Comparison of ENCODE assay signal across 9 cellular contexts in the genomic region with DNA sequence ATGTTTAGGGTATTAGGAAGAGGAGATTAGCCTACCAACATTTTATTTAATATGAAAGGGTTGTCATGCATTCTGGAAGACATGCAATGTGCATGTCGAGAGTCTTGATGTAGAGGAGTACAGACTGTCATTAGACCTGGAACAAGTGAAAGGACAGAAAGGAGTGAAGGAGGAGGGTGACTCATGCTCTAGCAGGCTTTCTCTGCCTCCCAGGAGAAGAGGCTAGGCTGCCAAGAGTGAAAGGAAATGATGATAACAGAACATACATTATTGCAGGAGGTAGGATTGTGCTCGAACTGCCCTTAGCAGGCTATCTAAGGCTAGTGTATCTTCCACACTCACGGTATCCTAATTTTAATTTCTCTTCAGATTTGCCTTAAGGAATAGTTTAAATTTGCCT.
DNase-seq lines count a peak whose midpoint lies in the region; ATAC-seq, FAIRE-seq and TF ChIP-seq lines count a peak whose summit lies in the region.
"Had no signal": no experiment of that assay in that cellular context is flagged by ENCODE, and none has a peak within 500 bp of the region (broad histone marks: within the 10 kb centered on the region; RNA-seq: fewer than 3 reads in every experiment).

No MANE protein-coding gene starts in this region.

- H3K4me2 ChIP-seq in endothelial cell of umbilical vein (ENCODE audit: insufficient read depth, low read length): no peak overlapping the region
- no peak overlapping the region for H3K4me2 ChIP-seq in H9 (ENCODE audit: insufficient read depth, insufficient read length, low read length)

- no CpG with 5 or more reads among the region's 3 CpGs for WGBS in H9 (ENCODE audit: extremely low coverage, insufficient read length, low lambda C conversion rate)

- no peak overlapping the region for H2AFZ ChIP-seq in endothelial cell of umbilical vein (ENCODE audit: low read depth, low read length)
- no peak overlapping the region for H2AFZ ChIP-seq in H9 (ENCODE audit: low read length)

- H4K8ac ChIP-seq in H9 (replicated peaks; ENCODE audit: insufficient read length, low read depth, low read length): no peak overlapping the region

- H3K4me1 ChIP-seq in endothelial cell of umbilical vein (ENCODE audit: control insufficient read depth, extremely low read depth, insufficient read depth, low read length) (no peaks in the 10 kb centered on the region), H9 (ENCODE audit: insufficient read depth, low read length) (no peaks in the 10 kb centered on the region)

- peak; percentile 58 for FAIRE-seq in endothelial cell of umbilical vein (lab: Jason Lieb, UNC)

- H4K20me1 ChIP-seq in endothelial cell of umbilical vein (replicated peaks; ENCODE audit: control insufficient read depth, extremely low read depth, insufficient read depth, low read length) (no peaks in the 10 kb centered on the region), H9 (ENCODE audit: control insufficient read depth, insufficient read depth, insufficient read length) (no peaks in the 10 kb centered on the region)

- no peak overlapping the region for H3K23ac ChIP-seq in H9 (ENCODE audit: insufficient read length, low read depth, low read length)

- TF ChIP-seq CTCF in endothelial cell of umbilical vein (IDR thresholded peaks at IDR 0.05; ENCODE audit: extremely low read depth in 1 of 2, insufficient read depth in 1 of 2, low read depth in 1 of 2, low read length in 2 of 2) (no peak), H9 (conservative IDR thresholded peaks at IDR 0.05) (no peak)

- H3K36me3 ChIP-seq in endothelial cell of umbilical vein (ENCODE audit: control insufficient read depth in 2 of 2, extremely low read depth in 1 of 2, insufficient read depth in 2 of 2, low read length in 2 of 2): no peaks in the 10 kb centered on the region

- H3K23me2 ChIP-seq in H9 (ENCODE audit: insufficient read length, low read depth, low read length, poor library complexity, severe bottlenecking): no peaks in the 10 kb centered on the region

- H3K4me3 Mint-ChIP-seq in stimulated activated effector memory CD8-positive, alpha-beta T cell treated with anti-CD3 and anti-CD28 coated beads, Interleukin-12 subunit alpha, Interleukin-12 subunit beta, amount 100 ng/mL, for 72 hours: no peak overlapping the region
- H3K4me3 Mint-ChIP-seq in H9: no peak overlapping the region

- TF ChIP-seq POLR2A in endothelial cell of umbilical vein (IDR thresholded peaks at IDR 0.05; ENCODE audit: low read depth, low read length): no peak
- no peak for TF ChIP-seq POLR2A in erythroblast (IDR thresholded peaks at IDR 0.05; ENCODE audit: low read length)

- no peak overlapping the region for H4K91ac ChIP-seq in H9 (ENCODE audit: insufficient read length, low read depth, low read length)

- no peak overlapping the region for H2AK5ac ChIP-seq in H9 (ENCODE audit: insufficient read length, low read length)

- H3K56ac ChIP-seq in H9 (ENCODE audit: insufficient read length, low read depth, low read length): no peak overlapping the region

- H3K27me3 ChIP-seq in endothelial cell of umbilical vein (ENCODE audit: control insufficient read depth in 2 of 2, insufficient read depth in 2 of 2, low read length in 2 of 2) (no peaks in the 10 kb centered on the region), H9 (ENCODE audit: insufficient read depth, low read length) (no peaks in the 10 kb centered on the region)

- peaks cover 43% of the 10 kb centered on the region for H3K4me1 Mint-ChIP-seq in stimulated activated effector memory CD8-positive, alpha-beta T cell treated with anti-CD3 and anti-CD28 coated beads, Interleukin-12 subunit alpha, Interleukin-12 subunit beta, amount 100 ng/mL, for 72 hours
- no peaks in the 10 kb centered on the region for H3K4me1 Mint-ChIP-seq in H9

- no peak overlapping the region for H2BK5ac ChIP-seq in H9 (ENCODE audit: insufficient read length, low read length)

- intact Hi-C loops in endothelial cell of umbilical vein (cut with micrococcal nuclease): no loop called here

- no peaks in the 10 kb centered on the region for H3K79me1 ChIP-seq in H9 (ENCODE audit: insufficient read depth, low read depth, low read length, poor library complexity, severe bottlenecking)

- H3K27ac ChIP-seq in endothelial cell of umbilical vein (ENCODE audit: insufficient read depth, low read depth, low read length) (no peak overlapping the region), H9 (ENCODE audit: insufficient read length, low read depth, low read length) (no peak overlapping the region)

- POLR2A ChIA-PET in endothelial cell of umbilical vein (lab: Charles Lee): no interaction called here

- no peaks in the 10 kb centered on the region for H3K79me2 ChIP-seq in endothelial cell of umbilical vein (ENCODE audit: control insufficient read depth, insufficient read depth, low read length)
- H3K79me2 ChIP-seq in H9 (ENCODE audit: insufficient read depth, low read length): no peaks in the 10 kb centered on the region

- H3K9ac ChIP-seq in endothelial cell of umbilical vein (replicated peaks; ENCODE audit: extremely low read depth, insufficient read depth, low read length) (no peak overlapping the region), H9 (ENCODE audit: extremely low read depth, insufficient read length, low read length) (no peak overlapping the region)

- dilution Hi-C loops in endothelial cell of umbilical vein (cut with MboI; ENCODE audit: extremely low pct_ligation_motif_present, low sequenced_read_pairs): no loop called here

- H3K14ac ChIP-seq in H9 (ENCODE audit: insufficient read depth, low read length): no peak overlapping the region

- CTCF ChIA-PET in endothelial cell of umbilical vein (lab: Charles Lee): no interaction called here

- H3K36me3 Mint-ChIP-seq in activated naive CD4-positive, alpha-beta T cell treated with anti-CD3 and anti-CD28 coated beads, Interleukin-2, amount 50 U/mL, for 72 hours: peaks cover 5% of the 10 kb centered on the region in 2 donors
- peaks cover 9% of the 10 kb centered on the region for H3K36me3 Mint-ChIP-seq in stimulated activated effector memory CD8-positive, alpha-beta T cell treated with anti-CD3 and anti-CD28 coated beads, Interleukin-12 subunit alpha, Interleukin-12 subunit beta, amount 100 ng/mL, for 72 hours
- no peaks in the 10 kb centered on the region for H3K36me3 Mint-ChIP-seq in H9 (ENCODE audit: insufficient read depth in 1 of 3, low read depth in 3 of 3)

- H3K27me3 Mint-ChIP-seq in H9 (ENCODE audit: low read depth): no peaks in the 10 kb centered on the region

- no peak overlapping the region for H2BK20ac ChIP-seq in H9 (ENCODE audit: low read depth, low read length, poor library complexity, severe bottlenecking)

- no TSS peak for BruUV-seq in endothelial cell of umbilical vein (replicated peaks; lab: Mats Ljungman, UMichigan)

- H3K9me3 Mint-ChIP-seq in activated naive CD4-positive, alpha-beta T cell treated with anti-CD3 and anti-CD28 coated beads, Interleukin-2, amount 50 U/mL, for 72 hours: no peaks in the 10 kb centered on the region
- H3K9me3 Mint-ChIP-seq in stimulated activated effector memory CD8-positive, alpha-beta T cell treated with anti-CD3 and anti-CD28 coated beads, Interleukin-12 subunit alpha, Interleukin-12 subunit beta, amount 100 ng/mL, for 72 hours: peaks cover 2% of the 10 kb centered on the region
- H3K9me3 Mint-ChIP-seq in H9: no peaks in the 10 kb centered on the region

- H4K5ac ChIP-seq in H9 (ENCODE audit: insufficient read length, low read depth, low read length): no peak overlapping the region

- H2BK15ac ChIP-seq in H9 (ENCODE audit: low read depth, low read length): no peak overlapping the region

- H2BK12ac ChIP-seq in H9 (ENCODE audit: insufficient read length, low read depth, low read length): no peak overlapping the region

- H3K18ac ChIP-seq in H9 (ENCODE audit: insufficient read length, low read depth, low read length): no peak overlapping the region

- no peak for DNase-seq in activated naive CD4-positive, alpha-beta T cell treated with anti-CD3 and anti-CD28 coated beads, Interleukin-2, amount 50 U/mL, for 72 hours (ENCODE audit: low spot score in 2 of 2)
- no peak for DNase-seq in activated naive CD4-positive, alpha-beta T cell treated with anti-CD3 and anti-CD28 coated beads, Interleukin-2, amount 50 U/mL, for 16 hours
- DNase-seq in NCI-H446 treated with DMSO at 0.1 percent for 48 hours (lab: John Stamatoyannopoulos, UW) (peak; percentile 25), endothelial cell of umbilical vein (ENCODE audit: low read depth, low spot score) (peak; percentile 79), SK-N-DZ (ENCODE audit: low spot score) (no peak), erythroblast (lab: John Stamatoyannopoulos, UW) (no peak), H9 (no peak)
- no peak for DNase-seq in stimulated activated effector memory CD8-positive, alpha-beta T cell treated with anti-CD3 and anti-CD28 coated beads, Interleukin-12 subunit alpha, Interleukin-12 subunit beta, amount 100 ng/mL, for 72 hours (ENCODE audit: low spot score in 2 of 2)
- DNase-seq: activated naive CD4-positive, alpha-beta T cell had no signal

- peak; percentile 57 to 64 for ATAC-seq in activated naive CD4-positive, alpha-beta T cell treated with anti-CD3 and anti-CD28 coated beads, Interleukin-2, amount 50 U/mL, for 72 hours
- peak; percentile 40 for ATAC-seq in stimulated activated effector memory CD8-positive, alpha-beta T cell treated with anti-CD3 and anti-CD28 coated beads, Interleukin-12 subunit alpha, Interleukin-12 subunit beta, amount 100 ng/mL, for 72 hours

- H3K9me1 ChIP-seq in endothelial cell of umbilical vein (replicated peaks; ENCODE audit: control insufficient read depth, extremely low read depth, insufficient read depth, low read length): no peaks in the 10 kb centered on the region

- H3T11ph ChIP-seq in H9 (ENCODE audit: low read length): no peak overlapping the region

- H3K4ac ChIP-seq in H9 (ENCODE audit: low read depth, low read length): no peak overlapping the region

- no peak overlapping the region for H2BK120ac ChIP-seq in H9 (ENCODE audit: low read depth, low read length, poor library complexity, severe bottlenecking)

- H3K4me3 ChIP-seq in endothelial cell of umbilical vein (replicated peaks in 1 of 3; ENCODE audit: insufficient read depth in 1 of 3, low read depth in 1 of 3, low read length in 3 of 3): no peak overlapping the region

- H3K9me3 ChIP-seq in endothelial cell of umbilical vein (replicated peaks; ENCODE audit: control insufficient read depth, insufficient read depth, low read length) (no peaks in the 10 kb centered on the region), H9 (ENCODE audit: control insufficient read depth, low read depth, low read length) (no peaks in the 10 kb centered on the region)

- H3K27ac Mint-ChIP-seq in activated naive CD4-positive, alpha-beta T cell treated with anti-CD3 and anti-CD28 coated beads, Interleukin-2, amount 50 U/mL, for 72 hours: no peak overlapping the region
- H3K27ac Mint-ChIP-seq in stimulated activated effector memory CD8-positive, alpha-beta T cell treated with anti-CD3 and anti-CD28 coated beads, Interleukin-12 subunit alpha, Interleukin-12 subunit beta, amount 100 ng/mL, for 72 hours: no peak overlapping the region
- no peak overlapping the region for H3K27ac Mint-ChIP-seq in H9

TF ChIP-seq in endothelial cell of umbilical vein, 7 proteins besides CTCF, POLR2A, EP300 and RAD21 (continues in another document):
- TF ChIP-seq EZH2 (IDR thresholded peaks at IDR 0.05; ENCODE audit: borderline replicate concordance, low read depth, low read length, severe bottlenecking): no peak
- TF ChIP-seq MYC (IDR thresholded peaks at IDR 0.05; ENCODE audit: low read depth, low read length): no peak
- no peak for TF ChIP-seq GATA2 (IDR thresholded peaks at IDR 0.05; ENCODE audit: insufficient read depth, insufficient read length, low read depth, low read length)

Comparison
In these comparisons a context has a peak if more than half of its experiments do, and no peak if none do; other contexts are left out.
1. DNase-seq: peak in NCI-H446 treated with DMSO at 0.1 percent for 48 hours (single experiment) and endothelial cell of umbilical vein (single experiment); none in activated naive CD4-positive, alpha-beta T cell treated with anti-CD3 and anti-CD28 coated beads, Interleukin-2, amount 50 U/mL, for 72 hours (0 of 2), activated naive CD4-positive, alpha-beta T cell treated with anti-CD3 and anti-CD28 coated beads, Interleukin-2, amount 50 U/mL, for 16 hours (single experiment), stimulated activated effector memory CD8-positive, alpha-beta T cell treated with anti-CD3 and anti-CD28 coated beads, Interleukin-12 subunit alpha, Interleukin-12 subunit beta, amount 100 ng/mL, for 72 hours (0 of 2), SK-N-DZ (single experiment), erythroblast (0 of 2) and H9 (single experiment).